Comparison of ENCODE assay signal across 16 cellular contexts in genomic region chr6:13423292-13423691, GRCh38.
DNase-seq lines count a peak whose midpoint lies in the region; ATAC-seq, FAIRE-seq and TF ChIP-seq lines count a peak whose summit lies in the region.
"Had no signal": no experiment of that assay in that cellular context is flagged by ENCODE, and none has a peak within 500 bp of the region (broad histone marks: within the 10 kb centered on the region; RNA-seq: fewer than 3 reads in every experiment).

No MANE protein-coding gene starts in this region.

- intact Hi-C loops in endothelial cell of umbilical vein (cut with micrococcal nuclease) = loop anchor here (2.0 kb wide), 4 partner anchors 32 to 104 kb away; partner anchors contain the start of gene GFOD1

- H3K27ac Mint-ChIP-seq in WTC11 = peak overlapping the region; percentile 100
- H3K27ac Mint-ChIP-seq: activated B cell treated with CpG ODN at 0.5 μM for 24 hours had no signal

- H3K27me3 ChIP-seq in endothelial cell of umbilical vein (ENCODE audit: control insufficient read depth in 2 of 2, insufficient read depth in 2 of 2, low read length in 2 of 2) = no peaks in the 10 kb centered on the region
- no peaks in the 10 kb centered on the region for H3K27me3 ChIP-seq in muscle layer of colon (ENCODE audit: control insufficient read depth in 1 of 2, insufficient read depth in 2 of 2, low read length in 2 of 2)
- no peaks in the 10 kb centered on the region for H3K27me3 ChIP-seq in thymus (ENCODE audit: control insufficient read depth, insufficient read depth)
- H3K27me3 ChIP-seq: BLaER1, vagina had no signal

- no peak overlapping the region for H3K4me3 Mint-ChIP-seq in WTC11
- H3K4me3 Mint-ChIP-seq: activated B cell treated with CpG ODN at 0.5 μM for 24 hours had no signal

- H3K27ac ChIP-seq in endothelial cell of umbilical vein (ENCODE audit: insufficient read depth, low read depth, low read length) (peak overlapping the region; percentile 92), muscle layer of colon (ENCODE audit: low read depth, low read length) (peak overlapping the region; percentile 64), thymus (ENCODE audit: low read depth) (peak overlapping the region; percentile 36)
- H3K27ac ChIP-seq: BLaER1, vagina had no signal

- no peaks in the 10 kb centered on the region for H4K20me1 ChIP-seq in endothelial cell of umbilical vein (replicated peaks; ENCODE audit: control insufficient read depth, extremely low read depth, insufficient read depth, low read length)

- 93% methylated on average over 8 of the region's 8 CpGs for WGBS in thymus

- no peaks in the 10 kb centered on the region for H3K36me3 Mint-ChIP-seq in WTC11

- no peaks in the 10 kb centered on the region for H3K79me2 ChIP-seq in endothelial cell of umbilical vein (ENCODE audit: control insufficient read depth, insufficient read depth, low read length)

- POLR2A ChIA-PET in WTC11 (lab: Charles Lee) (interaction anchor here (0.8 to 1.2 kb wide), 2 partner anchors 17 to 152 kb away, joined by 3 to 5 read pairs; partner anchors contain the start of gene SIRT5), endothelial cell of umbilical vein (lab: Charles Lee) (interaction anchor here (0.7 to 1.6 kb wide), 2 partner anchors 28 to 88 kb away, joined by 3 to 9 read pairs; no protein-coding TSS in a partner anchor)

- TF ChIP-seq CTCF in WTC11 (IDR thresholded peaks at IDR 0.05) (no peak), endothelial cell of umbilical vein (IDR thresholded peaks at IDR 0.05; ENCODE audit: extremely low read depth in 1 of 2, insufficient read depth in 1 of 2, low read depth in 1 of 2, low read length in 2 of 2) (no peak), omental fat pad (IDR thresholded peaks at IDR 0.05) (no peak)

- no peaks in the 10 kb centered on the region for H3K27me3 Mint-ChIP-seq in WTC11 (ENCODE audit: low read depth)
- H3K27me3 Mint-ChIP-seq: activated B cell treated with CpG ODN at 0.5 μM for 24 hours had no signal

- peak overlapping the region; percentile 66 for H3K4me2 ChIP-seq in endothelial cell of umbilical vein (ENCODE audit: insufficient read depth, low read length)
- H3K4me2 ChIP-seq: BLaER1 had no signal

- no peaks in the 10 kb centered on the region for H3K9me3 Mint-ChIP-seq in WTC11
- H3K9me3 Mint-ChIP-seq: activated B cell treated with CpG ODN at 0.5 μM for 24 hours had no signal

- dilution Hi-C loops in endothelial cell of umbilical vein (cut with MboI; ENCODE audit: extremely low pct_ligation_motif_present, low sequenced_read_pairs) = no loop called here

- H3K4me1 ChIP-seq in endothelial cell of umbilical vein (ENCODE audit: control insufficient read depth, extremely low read depth, insufficient read depth, low read length) (peaks cover 47% of the 10 kb centered on the region), muscle layer of colon (ENCODE audit: insufficient read depth, low read length) (peaks cover 57% of the 10 kb centered on the region), thymus (ENCODE audit: control insufficient read depth, insufficient read depth, low read length) (peaks cover 6% of the 10 kb centered on the region)

- H3K9ac ChIP-seq in endothelial cell of umbilical vein (replicated peaks; ENCODE audit: extremely low read depth, insufficient read depth, low read length) (peak overlapping the region; percentile 76), muscle layer of colon (ENCODE audit: low read length) (no peak overlapping the region)
- H3K9ac ChIP-seq: BLaER1 had no signal

- no peak for DNase-seq in WTC11 (ENCODE audit: low spot score)
- no peak for DNase-seq in endothelial cell of umbilical vein (ENCODE audit: low read depth, low spot score)
- DNase-seq in omental fat pad (ENCODE audit: low spot score) = no peak
- DNase-seq in NCI-H446 treated with DMSO at 0.1 percent for 48 hours (lab: John Stamatoyannopoulos, UW) = no peak
- DNase-seq in AML-193 (lab: John Stamatoyannopoulos, UW) = no peak
- DNase-seq: activated B cell treated with CpG ODN at 0.5 μM for 24 hours; DMS153; effector CD8-positive, alpha-beta T cell; foreskin fibroblast had no signal

- no peak for ATAC-seq in WTC11
- no peak for ATAC-seq in omental fat pad (ENCODE audit: low FRiP score)
- ATAC-seq: HepG2, Panc1 had no signal

- H3K36me3 ChIP-seq in endothelial cell of umbilical vein (ENCODE audit: control insufficient read depth in 2 of 2, extremely low read depth in 1 of 2, insufficient read depth in 2 of 2, low read length in 2 of 2) (no peaks in the 10 kb centered on the region), muscle layer of colon (ENCODE audit: insufficient read depth, low read length) (no peaks in the 10 kb centered on the region), thymus (ENCODE audit: control insufficient read depth, insufficient read depth) (no peaks in the 10 kb centered on the region)
- H3K36me3 ChIP-seq: BLaER1, vagina had no signal

- H3K4me1 Mint-ChIP-seq in WTC11 = peaks cover 93% of the 10 kb centered on the region

- CTCF ChIA-PET in WTC11 (lab: Charles Lee) = interaction anchor here (1.0 to 2.1 kb wide), 2 partner anchors 12 to 64 kb away, joined by 4 to 6 read pairs; partner anchors contain the start of gene GFOD1
- CTCF ChIA-PET in endothelial cell of umbilical vein (lab: Charles Lee) = interaction anchor here (1.7 to 2.9 kb wide), 5 partner anchors 17 to 88 kb away, joined by 5 to 10 read pairs (median 7); partner anchors contain the start of gene GFOD1

- no peak for TF ChIP-seq POLR2A in endothelial cell of umbilical vein (IDR thresholded peaks at IDR 0.05; ENCODE audit: low read depth, low read length)

- H3K4me3 ChIP-seq in endothelial cell of umbilical vein (replicated peaks in 1 of 3; ENCODE audit: insufficient read depth in 1 of 3, low read depth in 1 of 3, low read length in 3 of 3) = no peak overlapping the region
- H3K4me3 ChIP-seq in muscle layer of colon (ENCODE audit: low read depth in 1 of 2, low read length in 2 of 2) = no peak overlapping the region
- no peak overlapping the region for H3K4me3 ChIP-seq in thymus (ENCODE audit: low read length)
- H3K4me3 ChIP-seq: BLaER1, vagina had no signal

- no TSS peak for BruUV-seq in endothelial cell of umbilical vein (replicated peaks; lab: Mats Ljungman, UMichigan)

- no peaks in the 10 kb centered on the region for H3K9me1 ChIP-seq in endothelial cell of umbilical vein (replicated peaks; ENCODE audit: control insufficient read depth, extremely low read depth, insufficient read depth, low read length)

- no peak for FAIRE-seq in endothelial cell of umbilical vein (lab: Jason Lieb, UNC)
- FAIRE-seq: HepG2, islet of Langerhans had no signal

- no peaks in the 10 kb centered on the region for H3K9me3 ChIP-seq in endothelial cell of umbilical vein (replicated peaks; ENCODE audit: control insufficient read depth, insufficient read depth, low read length)
- no peaks in the 10 kb centered on the region for H3K9me3 ChIP-seq in muscle layer of colon (ENCODE audit: low read length)
- no peaks in the 10 kb centered on the region for H3K9me3 ChIP-seq in thymus (ENCODE audit: control insufficient read depth)
- H3K9me3 ChIP-seq: vagina had no signal

- H2AFZ ChIP-seq in endothelial cell of umbilical vein (ENCODE audit: low read depth, low read length) = no peak overlapping the region

TF ChIP-seq in WTC11, 78 proteins besides CTCF, POLR2A, EP300 and RAD21:
- no peak for TF ChIP-seq ZNF396 (CRISPR knock-in tag; IDR thresholded peaks at IDR 0.05; ENCODE audit: borderline replicate concordance)

TF ChIP-seq in endothelial cell of umbilical vein, 7 proteins besides CTCF, POLR2A, EP300 and RAD21:
- TF ChIP-seq GATA2 (IDR thresholded peaks at IDR 0.05; ENCODE audit: insufficient read depth, insufficient read length, low read depth, low read length) = no peak
- TF ChIP-seq FOS (IDR thresholded peaks at IDR 0.05; ENCODE audit: borderline replicate concordance, insufficient read depth, low read length) = no peak
- TF ChIP-seq EZH2 (IDR thresholded peaks at IDR 0.05; ENCODE audit: borderline replicate concordance, low read depth, low read length, severe bottlenecking) = no peak
- no peak for TF ChIP-seq MAX (IDR thresholded peaks at IDR 0.05; ENCODE audit: insufficient read depth, insufficient read length)
- no peak for TF ChIP-seq MYC (IDR thresholded peaks at IDR 0.05; ENCODE audit: low read depth, low read length)
- no peak for TF ChIP-seq POLR2AphosphoS5 (IDR thresholded peaks at IDR 0.05; ENCODE audit: insufficient read depth, low read depth, low read length)
- TF ChIP-seq JUN (IDR thresholded peaks at IDR 0.05; ENCODE audit: borderline replicate concordance, insufficient read depth, insufficient read length, low read depth) = no peak

Comparison
In these comparisons a context has a peak if more than half of its experiments do, and no peak if none do; other contexts are left out.
1. H3K27ac ChIP-seq: peak in every context shown above with its lines; median percentile 92 in endothelial cell of umbilical vein; 64 in muscle layer of colon; 36 in thymus.